ENCODE assay signal across 10 cellular contexts in genomic region chr1:230849451-230850194, GRCh38. TPM values are rescaled to one million over a fixed set of nuclear protein-coding genes. Genes with fewer than 3 reads are reported as not detected.
DNase-seq lines count a peak whose midpoint lies in the region; ATAC-seq and TF ChIP-seq lines count a peak whose summit lies in the region.
"Had no signal": no experiment of that assay in that cellular context is flagged by ENCODE, and none has a peak within 500 bp of the region (broad histone marks: within the 10 kb centered on the region; RNA-seq: fewer than 3 reads in every experiment).

No MANE protein-coding gene starts in this region.

- intact Hi-C loops in dorsolateral prefrontal cortex (cut with DNase I), result no loop called here
- intact Hi-C loops in vagina (cut with DNase I), result no loop called here

- ATAC-seq in GM18873 (IDR thresholded peaks at IDR 0.05; ENCODE audit: low FRiP score, unreplicated experiment) (no peak), HG03039 (IDR thresholded peaks at IDR 0.05; ENCODE audit: unreplicated experiment) (no peak)

- H3K23ac ChIP-seq in mesendoderm (ENCODE audit: low read length), result no peak overlapping the region

- no CpG with 5 or more reads among the region's 13 CpGs for WGBS in mesendoderm (ENCODE audit: extremely low coverage, insufficient coverage, low lambda C conversion rate)

- H4K5ac ChIP-seq in mesendoderm (ENCODE audit: low read length), result no peak overlapping the region

- no peak for TF ChIP-seq POLR2A in vagina (IDR thresholded peaks at IDR 0.05)

- H3K9ac ChIP-seq in mesendoderm (ENCODE audit: low read length), result no peak overlapping the region

- H2AK5ac ChIP-seq in mesendoderm (ENCODE audit: low read length), result no peak overlapping the region

- peaks cover 2% of the 10 kb centered on the region for H3K79me2 ChIP-seq in mesendoderm (ENCODE audit: control insufficient read depth, insufficient read depth, low read length)

- no peaks in the 10 kb centered on the region for H3K27me3 ChIP-seq in dorsolateral prefrontal cortex
- H3K27me3 ChIP-seq in muscle layer of duodenum (ENCODE audit: low read depth, low read length), result no peaks in the 10 kb centered on the region
- H3K27me3 ChIP-seq in vagina, result no peaks in the 10 kb centered on the region
- H3K27me3 ChIP-seq in mesendoderm (ENCODE audit: insufficient read depth, low read length, poor library complexity), result no peaks in the 10 kb centered on the region

- H3K4me1 ChIP-seq in muscle layer of duodenum (ENCODE audit: control insufficient read depth in 1 of 2, insufficient read depth in 2 of 2, low read length in 2 of 2) (peaks cover 13 to 36% of the 10 kb centered on the region in 2 donors), vagina (peaks cover 48% of the 10 kb centered on the region), mesendoderm (ENCODE audit: control insufficient read depth, low read depth, low read length) (peaks cover 16% of the 10 kb centered on the region)

- no peak overlapping the region for H3K4me2 ChIP-seq in mesendoderm (ENCODE audit: low read length)

- no peak overlapping the region for H4K8ac ChIP-seq in mesendoderm (ENCODE audit: low read depth, low read length)

- H3K4me3 ChIP-seq in dorsolateral prefrontal cortex (peak overlapping the region in 13 of 59 donors; percentile 1 to 20 (median 5)), muscle layer of duodenum (ENCODE audit: low read depth in 1 of 2, low read length in 2 of 2) (peak overlapping the region in 1 of 2 donors; percentile 10), vagina (no peak overlapping the region), mesendoderm (ENCODE audit: low read length) (no peak overlapping the region)

- H3K27ac ChIP-seq in dorsolateral prefrontal cortex (peak overlapping the region; percentile 24 to 97 (median 81)), muscle layer of duodenum (ENCODE audit: low read length) (peak overlapping the region; percentile 17), vagina (peak overlapping the region; percentile 76), mesendoderm (ENCODE audit: low read depth, low read length) (no peak overlapping the region)

- peaks cover 19 to 21% of the 10 kb centered on the region in 2 donors for H3K36me3 ChIP-seq in muscle layer of duodenum (ENCODE audit: control insufficient read depth in 1 of 2, insufficient read depth in 2 of 2, low read length in 2 of 2)
- H3K36me3 ChIP-seq in vagina, result peaks cover 0 to 9% of the 10 kb centered on the region in 2 donors
- H3K36me3 ChIP-seq in mesendoderm (ENCODE audit: control insufficient read depth, insufficient read depth, low read length), result peaks cover 2% of the 10 kb centered on the region

- no peak overlapping the region for H3K18ac ChIP-seq in mesendoderm (ENCODE audit: low read length)

- no peak overlapping the region for H3K4ac ChIP-seq in mesendoderm (ENCODE audit: low read depth, low read length)

- no peak overlapping the region for H3K56ac ChIP-seq in mesendoderm (ENCODE audit: low read length)

- peaks cover 0 to 4% of the 10 kb centered on the region in 2 donors for H3K9me3 ChIP-seq in muscle layer of duodenum (ENCODE audit: control insufficient read depth in 1 of 2, low read length in 2 of 2)
- no peaks in the 10 kb centered on the region for H3K9me3 ChIP-seq in vagina

- TF ChIP-seq CTCF in dorsolateral prefrontal cortex (IDR thresholded peaks at IDR 0.05 in 54 of 56, conservative IDR thresholded peaks at IDR 0.05 in 2 of 56; ENCODE audit: low read depth in 1 of 56, partially characterized antibody in 56 of 56), result no peak
- TF ChIP-seq CTCF in vagina (IDR thresholded peaks at IDR 0.05), result no peak

- no peak overlapping the region for H2BK15ac ChIP-seq in mesendoderm (replicated peaks; ENCODE audit: low read depth)

- H2BK120ac ChIP-seq in mesendoderm (ENCODE audit: low read depth, low read length), result no peak overlapping the region

- DNase-seq in NCI-H2196 (lab: John Stamatoyannopoulos, UW; ENCODE audit: unreplicated experiment) (peak; percentile 22), NCI-H2196 treated with DMSO at 0.1 percent for 48 hours (lab: John Stamatoyannopoulos, UW; ENCODE audit: unreplicated experiment) (no peak), dorsolateral prefrontal cortex (peak in 1 of 10 donors; percentile 63), vagina (ENCODE audit: extremely low spot score in 2 of 2) (no peak), mesendoderm (no peak)
- DNase-seq: H7, SW 1271 had no signal

- no peak overlapping the region for H2BK5ac ChIP-seq in mesendoderm (ENCODE audit: low read length)

- H3K79me1 ChIP-seq in mesendoderm (ENCODE audit: low read length), result peaks cover 16% of the 10 kb centered on the region

RNA-seq across cellular contexts. Expression of gene C1orf198, which starts 18.7 kb away (rescaled TPM):
- total RNA-seq in dorsolateral prefrontal cortex (100 to 1,000 TPM in 36 of 120 experiments, 10 to 100 TPM in 84; 43.1 to 244 (median 83.2) TPM), vagina (38.8 TPM)
- 29.8 TPM for polyA plus RNA-seq in mesendoderm (2013, experiment 1 of 2)
- 29.2 TPM for polyA plus RNA-seq in mesendoderm (2013, experiment 2 of 2)
